ENCODE assay signal across 17 cellular contexts in the genomic region with DNA sequence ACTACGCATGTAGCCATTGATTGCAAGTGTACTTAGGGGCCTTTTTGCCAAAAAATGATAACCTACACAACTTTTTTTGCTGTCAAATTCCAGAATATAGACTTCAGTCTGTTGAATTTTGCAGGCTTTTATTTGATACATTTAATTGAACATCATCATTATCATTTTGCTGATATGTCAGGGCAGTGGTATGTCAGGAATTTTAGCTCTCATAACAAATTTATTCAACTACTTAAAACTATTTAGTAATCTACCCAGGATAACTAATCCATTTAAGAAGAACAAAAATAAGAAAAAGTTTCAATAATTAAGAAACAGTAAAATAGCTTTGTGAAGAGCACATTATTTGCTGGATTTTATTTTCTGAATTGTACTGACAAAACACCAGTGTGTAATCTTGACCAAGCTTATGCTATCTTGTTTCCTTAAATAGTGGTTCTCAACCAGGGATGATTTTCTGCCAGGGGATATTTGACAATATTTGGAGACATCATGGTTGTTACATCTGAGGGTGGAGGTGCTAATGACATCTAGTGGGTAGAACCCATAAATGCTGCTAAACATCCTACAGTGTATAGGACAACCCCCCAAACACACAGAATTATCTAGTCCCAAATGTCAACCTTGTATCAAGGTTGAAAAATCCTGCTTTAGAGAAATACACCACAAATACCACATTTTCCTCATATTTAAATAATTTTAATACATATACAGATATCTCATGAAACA. TPM values are rescaled to one million over a fixed set of nuclear protein-coding genes. Genes with fewer than 3 reads are reported as not detected.
DNase-seq lines count a peak whose midpoint lies in the region; ATAC-seq and TF ChIP-seq lines count a peak whose summit lies in the region.
"Had no signal": no experiment of that assay in that cellular context is flagged by ENCODE, and none has a peak within 500 bp of the region (broad histone marks: within the 10 kb centered on the region; RNA-seq: fewer than 3 reads in every experiment).

No MANE protein-coding gene starts in this region.

- in situ Hi-C loops in transverse colon (cut with MboI; ENCODE audit: low pct_ligation_motif_present in 1 of 4, low pct_unique_long_range_greater_than_20kb in 1 of 4, low sequenced_read_pairs in 3 of 4) = no loop called here

- peak overlapping the region; percentile 26; the same call in 1 of the 2 replicates for H3K4me3 ChIP-seq in MM.1S (ENCODE audit: low read length)
- H3K4me3 ChIP-seq in left ventricle myocardium inferior = peak overlapping the region; percentile 56
- H3K4me3 ChIP-seq in effector memory CD4-positive, alpha-beta T cell (ENCODE audit: insufficient read depth, low read depth, low read length, poor library complexity, severe bottlenecking) = no peak overlapping the region
- no peak overlapping the region for H3K4me3 ChIP-seq in transverse colon
- H3K4me3 ChIP-seq: right lobe of liver had no signal

- WGBS in transverse colon (ENCODE audit: low coverage in 1 of 2), 2 donors = 80 to 93% methylated on average over 1 of the region's 1 CpG

- H3K79me2 ChIP-seq in MM.1S (ENCODE audit: low read length) = no peaks in the 10 kb centered on the region

- H3F3A ChIP-seq in MM.1S (ENCODE audit: insufficient read depth, low read length) = peaks cover 18% of the 10 kb centered on the region

- H3K4me1 ChIP-seq in MM.1S (ENCODE audit: low read length) (peaks cover 36% of the 10 kb centered on the region), left ventricle myocardium inferior (peaks cover 24% of the 10 kb centered on the region), transverse colon (no peaks in the 10 kb centered on the region)
- H3K4me1 ChIP-seq in effector memory CD4-positive, alpha-beta T cell (ENCODE audit: control insufficient read depth, insufficient read depth, low read length, poor library complexity, severe bottlenecking) = peaks cover 3% of the 10 kb centered on the region
- H3K4me1 ChIP-seq: right lobe of liver had no signal

- DNase-seq in GM03348 (ENCODE audit: low spot score) (peak; percentile 32), MM.1S (peak; percentile 55), left ventricle myocardium inferior (no peak), CD14-positive monocyte (ENCODE audit: low spot score) (no peak), NCI-H345 (lab: John Stamatoyannopoulos, UW) (no peak), transverse colon (no peak)
- no peak for DNase-seq in effector memory CD4-positive, alpha-beta T cell
- DNase-seq: activated CD4-positive, alpha-beta T cell treated with anti-CD3 and anti-CD28 coated beads for 1 hour; activated T-cell treated with anti-CD3 and anti-CD28 coated beads, Interleukin-2, amount 50 U/mL, for 1 hour; DND-41; hippocampal formation; natural killer cell; NCI-H2029 treated with DMSO at 0.1 percent for 48 hours; NK-92 treated with Interleukin-12 subunit alpha and Interleukin-12 subunit beta, amount 100 ng/mL, for 24 hours; right lobe of liver had no signal

- no peaks in the 10 kb centered on the region for H3K27me3 ChIP-seq in MM.1S (replicated peaks; ENCODE audit: insufficient read depth, low read length)
- H3K27me3 ChIP-seq in left ventricle myocardium inferior (ENCODE audit: low read depth) = no peaks in the 10 kb centered on the region
- H3K27me3 ChIP-seq in effector memory CD4-positive, alpha-beta T cell (replicated peaks; ENCODE audit: control insufficient read depth, insufficient read depth, low read length, poor library complexity, severe bottlenecking) = no peaks in the 10 kb centered on the region
- H3K27me3 ChIP-seq in transverse colon = no peaks in the 10 kb centered on the region
- H3K27me3 ChIP-seq: right lobe of liver had no signal

- H3K4me2 ChIP-seq in MM.1S (ENCODE audit: low read depth, low read length) = peak overlapping the region; percentile 77

- no peaks in the 10 kb centered on the region for H3K27me3 Mint-ChIP-seq in CD14-positive monocyte (ENCODE audit: low read depth in 3 of 3)
- H3K27me3 Mint-ChIP-seq: stimulated activated naive CD8-positive, alpha-beta T cell treated with anti-CD3 and anti-CD28 coated beads, Interleukin-15, Interleukin-2, amounts not matched to agents 100 ng/mL and 50 ng/mL, for 24 hours had no signal

- H2AFZ ChIP-seq in MM.1S (ENCODE audit: low read length) = peak overlapping the region; percentile 30; the same call in 1 of the 2 replicates

- H3K9me2 ChIP-seq in MM.1S (replicated peaks; ENCODE audit: insufficient read depth, low read length) = no peaks in the 10 kb centered on the region

- H4K20me1 ChIP-seq in MM.1S (ENCODE audit: insufficient read depth, low read length) = no peaks in the 10 kb centered on the region

- intact Hi-C loops in left ventricle myocardium inferior (cut with micrococcal nuclease) = no loop called here
- intact Hi-C loops in CD14-positive monocyte (cut with micrococcal nuclease) = no loop called here
- intact Hi-C loops in transverse colon (cut with DNase I; ENCODE audit: low total_unique reads) = no loop called here

- peak overlapping the region; percentile 21; the same call in 1 of the 2 replicates for H3K9ac ChIP-seq in MM.1S (ENCODE audit: low read length)

- no peak overlapping the region for H3K27ac Mint-ChIP-seq in CD14-positive monocyte

- H3K9me3 Mint-ChIP-seq in CD14-positive monocyte = peaks cover 0 to 2% (median 0%) of the 10 kb centered on the region in 7 donors
- H3K9me3 Mint-ChIP-seq: natural killer cell; stimulated activated naive CD8-positive, alpha-beta T cell treated with anti-CD3 and anti-CD28 coated beads, Interleukin-15, Interleukin-2, amounts not matched to agents 100 ng/mL and 50 ng/mL, for 24 hours had no signal

- no peak overlapping the region for H3K4me3 Mint-ChIP-seq in CD14-positive monocyte

- H3K36me3 ChIP-seq in MM.1S (replicated peaks; ENCODE audit: insufficient read depth, low read length) (no peaks in the 10 kb centered on the region; the same call in 1 of the 2 replicates), left ventricle myocardium inferior (no peaks in the 10 kb centered on the region), transverse colon (no peaks in the 10 kb centered on the region)
- no peaks in the 10 kb centered on the region for H3K36me3 ChIP-seq in effector memory CD4-positive, alpha-beta T cell (ENCODE audit: control insufficient read depth, insufficient read depth, low read length)
- H3K36me3 ChIP-seq: right lobe of liver had no signal

- TF ChIP-seq POLR2A in transverse colon (IDR thresholded peaks at IDR 0.05) = no peak

- H3K36me3 Mint-ChIP-seq in CD14-positive monocyte = no peaks in the 10 kb centered on the region
- H3K36me3 Mint-ChIP-seq: natural killer cell had no signal

- H3K27ac ChIP-seq in MM.1S (ENCODE audit: low read length) = peak overlapping the region; percentile 82
- H3K27ac ChIP-seq in left ventricle myocardium inferior (replicated peaks) = peak overlapping the region; percentile 89
- H3K27ac ChIP-seq in effector memory CD4-positive, alpha-beta T cell (ENCODE audit: insufficient read depth, low read length, poor library complexity, severe bottlenecking) = no peak overlapping the region
- no peak overlapping the region for H3K27ac ChIP-seq in transverse colon
- H3K27ac ChIP-seq: right lobe of liver had no signal

- no peaks in the 10 kb centered on the region for H3K9me3 ChIP-seq in MM.1S (replicated peaks; ENCODE audit: insufficient read depth, low read length)
- no peaks in the 10 kb centered on the region for H3K9me3 ChIP-seq in left ventricle myocardium inferior (replicated peaks)
- no peaks in the 10 kb centered on the region for H3K9me3 ChIP-seq in effector memory CD4-positive, alpha-beta T cell (ENCODE audit: control insufficient read depth, low read length)
- no peaks in the 10 kb centered on the region for H3K9me3 ChIP-seq in transverse colon
- H3K9me3 ChIP-seq: right lobe of liver had no signal

- peak; percentile 48 for TF ChIP-seq CTCF in MM.1S (IDR thresholded peaks at IDR 0.05; ENCODE audit: low read length)
- TF ChIP-seq CTCF in left ventricle myocardium inferior (IDR thresholded peaks at IDR 0.05; ENCODE audit: borderline replicate concordance) = no peak
- TF ChIP-seq CTCF in CD14-positive monocyte (IDR thresholded peaks at IDR 0.05) = no peak
- TF ChIP-seq CTCF in transverse colon (IDR thresholded peaks at IDR 0.05) = no peak

- TF ChIP-seq EP300 in transverse colon (IDR thresholded peaks at IDR 0.05; ENCODE audit: low read depth) = no peak

- H3K4me1 Mint-ChIP-seq in CD14-positive monocyte = peaks cover 4% of the 10 kb centered on the region

- peak; percentile 49 for ATAC-seq in GM21526 (IDR thresholded peaks at IDR 0.05; ENCODE audit: low FRiP score, unreplicated experiment)

RNA-seq across cellular contexts. Expression of a gene that starts 12.1 kb away (rescaled TPM):
- 2,803 TPM for total RNA-seq in left ventricle myocardium inferior
- under 1 TPM; 0.08 to 0.12 TPM for polyA plus RNA-seq in CD14-positive monocyte
- total RNA-seq in transverse colon = 10 to 100 TPM in 2 of 4 donors, 1 to 10 TPM in 2; 6.2 to 43.4 (median 18.1) TPM

Comparison
In these comparisons a context has a peak if more than half of its experiments do, and no peak if none do; other contexts are left out.
1. DNase-seq: peak in GM03348 (single experiment) and MM.1S (single experiment); none in left ventricle myocardium inferior (single experiment), effector memory CD4-positive, alpha-beta T cell (0 of 3), CD14-positive monocyte (single experiment), NCI-H345 (single experiment) and transverse colon (single experiment).
2. H3K27ac ChIP-seq: peak in MM.1S (single experiment) and left ventricle myocardium inferior (single experiment); none in effector memory CD4-positive, alpha-beta T cell (single experiment) and transverse colon (0 of 4).
3. H3K4me3 ChIP-seq: peak in MM.1S (single experiment) and left ventricle myocardium inferior (single experiment); none in effector memory CD4-positive, alpha-beta T cell (single experiment) and transverse colon (0 of 4).
4. RNA of a gene that starts 12.1 kb away (total RNA-seq): 2,803 TPM in left ventricle myocardium inferior (single experiment); 6.2 to 43.4 TPM in transverse colon; every median in the first group is over 10 times any median in the second.